In the genomic region with DNA sequence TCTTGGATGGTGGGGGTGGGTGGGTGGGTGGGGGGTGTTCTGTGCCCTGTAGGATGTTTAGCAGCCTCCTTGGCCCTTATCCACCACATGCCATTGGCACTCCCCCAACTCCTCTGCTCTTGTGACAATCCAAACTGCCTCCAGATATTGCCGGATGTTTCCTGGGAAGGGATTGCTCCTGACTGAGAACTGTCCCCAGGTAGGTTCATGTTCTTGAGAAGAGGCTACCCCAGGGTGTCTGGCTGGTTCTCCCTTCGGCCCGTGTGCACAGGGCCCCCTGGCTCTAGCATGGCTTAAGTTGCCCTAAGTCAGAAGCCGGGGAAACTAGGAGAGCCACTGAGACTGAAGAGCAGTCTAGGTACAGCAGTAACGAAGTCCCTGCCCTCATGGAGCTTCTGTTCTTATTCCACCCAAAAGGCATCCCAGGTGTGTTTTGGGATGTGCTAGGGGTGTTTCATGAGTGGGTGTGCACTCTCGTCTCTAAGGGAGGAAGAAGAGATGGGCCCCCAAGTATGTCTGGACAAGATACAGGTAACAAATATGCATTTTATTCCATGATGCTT, we compare ENCODE assay signal across 9 cellular contexts. TPM values are rescaled to one million over a fixed set of nuclear protein-coding genes. Genes with fewer than 3 reads are reported as not detected.
DNase-seq lines count a peak whose midpoint lies in the region; ATAC-seq and TF ChIP-seq lines count a peak whose summit lies in the region.
"Had no signal": no experiment of that assay in that cellular context is flagged by ENCODE, and none has a peak within 500 bp of the region (broad histone marks: within the 10 kb centered on the region; RNA-seq: fewer than 3 reads in every experiment).

No MANE protein-coding gene starts in this region.

- peak; percentile 18 to 38 for ATAC-seq in gastrocnemius medialis
- ATAC-seq in activated T-cell treated with anti-CD3 and anti-CD28 coated beads, Interleukin-2, amount 50 U/mL, for 72 hours (replicated peaks in 1 of 2), result no peak
- ATAC-seq in HG03460 (IDR thresholded peaks at IDR 0.05; ENCODE audit: unreplicated experiment), result no peak

- H3K27me3 Mint-ChIP-seq in activated T-cell treated with anti-CD3 and anti-CD28 coated beads, Interleukin-2, amount 50 U/mL, for 72 hours (ENCODE audit: low read depth), result peaks cover 7% of the 10 kb centered on the region

- H3K9me3 ChIP-seq in gastrocnemius medialis, result no peaks in the 10 kb centered on the region

- peaks cover 16% of the 10 kb centered on the region for H3K4me1 Mint-ChIP-seq in activated T-cell treated with anti-CD3 and anti-CD28 coated beads, Interleukin-2, amount 50 U/mL, for 72 hours (ENCODE audit: low read depth)

- no peaks in the 10 kb centered on the region for H3K9me3 Mint-ChIP-seq in activated T-cell treated with anti-CD3 and anti-CD28 coated beads, Interleukin-2, amount 50 U/mL, for 72 hours

- H3K36me3 Mint-ChIP-seq in activated T-cell treated with anti-CD3 and anti-CD28 coated beads, Interleukin-2, amount 50 U/mL, for 72 hours (ENCODE audit: insufficient read depth in 2 of 2), result no peaks in the 10 kb centered on the region

- peaks cover 69 to 79% of the 10 kb centered on the region in 2 donors for H3K4me1 ChIP-seq in gastrocnemius medialis

- intact Hi-C loops in gastrocnemius medialis (cut with DNase I; ENCODE audit: low total_unique reads), result loop anchor here (2.0 kb wide), 1 partner anchor 182 kb away; no protein-coding TSS in a partner anchor

- in situ Hi-C loops in gastrocnemius medialis (cut with MboI; ENCODE audit: low sequenced_read_pairs in 4 of 4), result loop anchor here in 1 of 4 donors (10.0 kb wide), 1 partner anchor 80 kb away; no protein-coding TSS in a partner anchor

- TF ChIP-seq CTCF in C4-2B (conservative IDR thresholded peaks at IDR 0.05) (no peak), gastrocnemius medialis (IDR thresholded peaks at IDR 0.05 in 4 of 5, conservative IDR thresholded peaks at IDR 0.05 in 1 of 5) (no peak)

- H3K27me3 ChIP-seq in gastrocnemius medialis, result no peaks in the 10 kb centered on the region

- DNase-seq in RPMI7951 (ENCODE audit: low read depth) (peak; percentile 26), globus pallidus (ENCODE audit: low spot score) (peak; percentile 16), gastrocnemius medialis (peak; percentile 66 to 87), hippocampal formation (lab: John Stamatoyannopoulos, UW) (no peak)
- no peak for DNase-seq in activated T-cell treated with anti-CD3 and anti-CD28 coated beads, Interleukin-2, amount 50 U/mL, for 72 hours
- DNase-seq in effector CD8-positive, alpha-beta T cell (lab: John Stamatoyannopoulos, UW), result no peak
- DNase-seq: NCI-H748 treated with DMSO at 0.1 percent for 48 hours had no signal

- H3K4me3 Mint-ChIP-seq in activated T-cell treated with anti-CD3 and anti-CD28 coated beads, Interleukin-2, amount 50 U/mL, for 72 hours, result no peak overlapping the region

- H3K27ac Mint-ChIP-seq in activated T-cell treated with anti-CD3 and anti-CD28 coated beads, Interleukin-2, amount 50 U/mL, for 72 hours, result no peak overlapping the region

- peak overlapping the region; percentile 8 to 38 (median 28) for H3K4me3 ChIP-seq in gastrocnemius medialis

- no peak for TF ChIP-seq POLR2A in gastrocnemius medialis (IDR thresholded peaks at IDR 0.05)

- peak overlapping the region; percentile 28 for H3K27ac ChIP-seq in C4-2B
- peak overlapping the region; percentile 89 to 97 (median 94) for H3K27ac ChIP-seq in gastrocnemius medialis

- no peaks in the 10 kb centered on the region for H3K36me3 ChIP-seq in gastrocnemius medialis

RNA-seq across cellular contexts. Expression of gene THRAP3, which starts 19.8 kb away (rescaled TPM):
- 62.0 and 75.0 TPM in 2 replicates for total RNA-seq in RPMI7951 (2014; rRNA removed; shearing (Covaris generic))
- total RNA-seq in gastrocnemius medialis, result 100 to 1,000 TPM in 3 of 4 donors, 10 to 100 TPM in 1; 88.2 to 174 (median 146) TPM
- total RNA-seq in activated T-cell treated with anti-CD3 and anti-CD28 coated beads, Interleukin-2, amount 50 U/mL, for 72 hours, result 100 to 1,000 TPM; 108 to 110 TPM

RNA-seq across cellular contexts. Expression of gene MAP7D1, which starts 48.5 kb away (rescaled TPM):
- 82.4 and 107 TPM in 2 replicates for total RNA-seq in RPMI7951 (2014; rRNA removed; shearing (Covaris generic))
- 100 to 1,000 TPM; 376 to 967 (median 474) TPM for total RNA-seq in gastrocnemius medialis
- 100 to 1,000 TPM; 131 to 142 TPM for total RNA-seq in activated T-cell treated with anti-CD3 and anti-CD28 coated beads, Interleukin-2, amount 50 U/mL, for 72 hours

RNA-seq across cellular contexts. Expression of gene TRAPPC3, which starts 55.1 kb away (rescaled TPM):
- 78.2 and 125 TPM in 2 replicates for total RNA-seq in RPMI7951 (2014; rRNA removed; shearing (Covaris generic))
- total RNA-seq in gastrocnemius medialis, result 10 to 100 TPM; 57.5 to 72.4 (median 63.5) TPM
- 10 to 100 TPM; 46.2 to 56.2 TPM for total RNA-seq in activated T-cell treated with anti-CD3 and anti-CD28 coated beads, Interleukin-2, amount 50 U/mL, for 72 hours

Comparison
In these comparisons a context has a peak if more than half of its experiments do, and no peak if none do; other contexts are left out.
1. DNase-seq: peak in RPMI7951 (single experiment), globus pallidus (single experiment) and gastrocnemius medialis (2 of 2); none in activated T-cell treated with anti-CD3 and anti-CD28 coated beads, Interleukin-2, amount 50 U/mL, for 72 hours (0 of 2), hippocampal formation (0 of 2) and effector CD8-positive, alpha-beta T cell (single experiment).
2. ATAC-seq: peak in gastrocnemius medialis (2 of 2); none in activated T-cell treated with anti-CD3 and anti-CD28 coated beads, Interleukin-2, amount 50 U/mL, for 72 hours (0 of 2) and HG03460 (single experiment).